In the genomic region with DNA sequence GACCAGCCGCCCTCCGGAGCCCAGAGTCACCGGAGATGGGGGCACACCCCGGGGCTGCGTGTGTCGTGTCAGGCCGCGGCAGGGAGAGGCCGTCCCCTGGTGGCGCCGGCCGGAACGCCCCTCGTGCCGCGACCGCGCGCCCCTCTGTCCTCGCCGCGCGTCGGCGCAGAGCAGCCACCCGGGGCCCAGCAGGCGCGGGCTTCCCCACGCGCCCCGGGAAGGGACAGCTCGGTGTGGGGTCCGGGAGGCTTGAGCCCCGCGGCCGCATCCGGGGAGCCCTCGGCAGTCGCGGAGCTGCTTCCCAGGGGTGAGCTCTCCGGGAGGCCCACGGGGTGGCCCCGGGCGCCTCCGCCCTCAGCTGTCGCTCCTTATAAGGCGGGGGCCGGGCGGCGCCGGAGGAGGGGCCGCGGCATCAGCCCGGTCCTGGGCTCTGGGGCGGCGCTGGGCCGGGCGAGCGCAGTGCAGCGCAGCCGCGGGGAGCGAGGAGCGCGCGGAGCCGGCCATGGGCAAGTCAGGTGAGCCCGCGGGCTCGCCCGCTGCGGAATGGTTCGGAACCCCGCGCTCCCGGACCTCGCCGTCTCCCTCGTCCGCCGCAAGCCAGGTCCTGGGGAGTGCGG, we compare ENCODE assay signal across 8 cellular contexts. TPM values are rescaled to one million over a fixed set of nuclear protein-coding genes. Genes with fewer than 3 reads are reported as not detected.
DNase-seq lines count a peak whose midpoint lies in the region; ATAC-seq, FAIRE-seq and TF ChIP-seq lines count a peak whose summit lies in the region.

A gene with protein sequence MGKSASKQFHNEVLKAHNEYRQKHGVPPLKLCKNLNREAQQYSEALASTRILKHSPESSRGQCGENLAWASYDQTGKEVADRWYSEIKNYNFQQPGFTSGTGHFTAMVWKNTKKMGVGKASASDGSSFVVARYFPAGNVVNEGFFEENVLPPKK (plus strand): TSS at position 457 of the 617 bp plus-strand sequence. CDS start 46 bp downstream, at position 503.

- H3K36me3 Mint-ChIP-seq in activated naive CD4-positive, alpha-beta T cell treated with anti-CD3 and anti-CD28 coated beads, Interleukin-2, amount 50 U/mL, for 72 hours, result no peaks in the 10 kb centered on the region

- FAIRE-seq in D721Med (lab: Jason Lieb, UNC) (no peak), pancreas (lab: Jason Lieb, UNC) (no peak)

- 0 to 1% methylated on average over 27 to 82 of the region's 82 CpGs for WGBS in pancreas, 2 donors
- WGBS in thyroid gland, 2 donors, result 0% methylated on average over 2 of the region's 82 CpGs; no CpG with 5 or more reads in 1 of the 2 donors

- H3K27ac Mint-ChIP-seq in activated naive CD4-positive, alpha-beta T cell treated with anti-CD3 and anti-CD28 coated beads, Interleukin-2, amount 50 U/mL, for 72 hours, result peak within 1 kb of the TSS; percentile 54 to 88

- ATAC-seq in GM19455 (IDR thresholded peaks at IDR 0.05; ENCODE audit: unreplicated experiment) (peak; percentile 95), Right ventricle myocardium inferior (peak; percentile 98), pancreas (peak; percentile 93 to 96 (median 96))
- peak; percentile 98 to 99 for ATAC-seq in activated naive CD4-positive, alpha-beta T cell treated with anti-CD3 and anti-CD28 coated beads, Interleukin-2, amount 50 U/mL, for 72 hours

- intact Hi-C loops in Right ventricle myocardium inferior (cut with DNase I), result no loop called here
- intact Hi-C loops in pancreas (cut with DNase I), result no loop called here
- intact Hi-C loops in thyroid gland (cut with DNase I), result no loop called here

- H3K4me1 ChIP-seq in pancreas (peaks cover 0 to 8% (median 0%) of the 10 kb centered on the region in 3 donors), thyroid gland (peaks cover 18 to 33% of the 10 kb centered on the region in 2 donors)

- TF ChIP-seq POLR2A in thyroid gland (IDR thresholded peaks at IDR 0.05), result peak in 1 of 2 donors; percentile 86

- no peaks in the 10 kb centered on the region for H3K9me3 Mint-ChIP-seq in activated naive CD4-positive, alpha-beta T cell treated with anti-CD3 and anti-CD28 coated beads, Interleukin-2, amount 50 U/mL, for 72 hours

- DNase-seq in D721Med (ENCODE audit: insufficient read length, low spot score), result peak; percentile 88
- DNase-seq in HL-60 (ENCODE audit: low read depth in 1 of 2, low spot score in 1 of 2), result peak in 1 of 2 experiments; percentile 72
- peak; percentile 55 for DNase-seq in SKM-1 treated with dmso at 0.1 percent for 144 hours (lab: John Stamatoyannopoulos, UW; ENCODE audit: unreplicated experiment)
- DNase-seq in activated naive CD4-positive, alpha-beta T cell treated with anti-CD3 and anti-CD28 coated beads, Interleukin-2, amount 50 U/mL, for 72 hours (ENCODE audit: low spot score in 2 of 2), result peak; percentile 80 to 81
- peak; percentile 95 for DNase-seq in Right ventricle myocardium inferior (ENCODE audit: missing footprints)
- peak; percentile 45 to 87 (median 65) for DNase-seq in pancreas
- DNase-seq in thyroid gland, result peak; percentile 82

- H3K36me3 ChIP-seq in pancreas, result no peaks in the 10 kb centered on the region
- no peaks in the 10 kb centered on the region for H3K36me3 ChIP-seq in thyroid gland

- H3K9me3 ChIP-seq in pancreas (no peaks in the 10 kb centered on the region), thyroid gland (no peaks in the 10 kb centered on the region)

- H3K4me3 ChIP-seq in HL-60 (replicated peaks; ENCODE audit: insufficient read depth, low read length), result peak within 1 kb of the TSS; percentile 58
- H3K4me3 ChIP-seq in pancreas, result peak within 1 kb of the TSS; percentile 36 to 76 (median 54)
- peak within 1 kb of the TSS; percentile 41 to 85 (median 80) for H3K4me3 ChIP-seq in thyroid gland (replicated peaks in 1 of 3)

- H3K27ac ChIP-seq in HL-60 (replicated peaks) (peak within 1 kb of the TSS; percentile 44), pancreas (peak within 1 kb of the TSS in 2 of 4 donors; percentile 0 to 12), thyroid gland (peak within 1 kb of the TSS in 2 of 3 donors; percentile 56 to 67)

- TF ChIP-seq CTCF in D721Med (IDR thresholded peaks at IDR 0.05; ENCODE audit: insufficient read depth, missing control alignments), result peak; percentile 35
- no peak for TF ChIP-seq CTCF in HL-60 (IDR thresholded peaks at IDR 0.05; ENCODE audit: insufficient read depth, low read length)
- TF ChIP-seq CTCF in pancreas (IDR thresholded peaks at IDR 0.05), result no peak
- TF ChIP-seq CTCF in thyroid gland (IDR thresholded peaks at IDR 0.05), result peak in 3 of 6 experiments; percentile 19 to 30 (median 27)

- H3K27me3 ChIP-seq in HL-60 (ENCODE audit: insufficient read depth, poor library complexity, severe bottlenecking) (no peaks in the 10 kb centered on the region), pancreas (no peaks in the 10 kb centered on the region), thyroid gland (no peaks in the 10 kb centered on the region)

RNA-seq across cellular contexts. Expression of the gene that starts here (rescaled TPM):
- total RNA-seq in activated naive CD4-positive, alpha-beta T cell treated with anti-CD3 and anti-CD28 coated beads, Interleukin-2, amount 50 U/mL, for 72 hours, result 10 to 100 TPM in 1 of 2 donors, 1 to 10 TPM in 1; 4.0 to 17.0 TPM
- total RNA-seq in Right ventricle myocardium inferior (8.9 TPM), pancreas (10 to 100 TPM in 1 of 6 donors, 1 to 10 TPM in 5; 1.3 to 10.0 (median 2.3) TPM), thyroid gland (10 to 100 TPM; 15.6 to 25.1 (median 20.4) TPM)
- 1 to 10 TPM; 5.8 to 8.2 TPM for polyA plus RNA-seq in pancreas
